In the genomic region with DNA sequence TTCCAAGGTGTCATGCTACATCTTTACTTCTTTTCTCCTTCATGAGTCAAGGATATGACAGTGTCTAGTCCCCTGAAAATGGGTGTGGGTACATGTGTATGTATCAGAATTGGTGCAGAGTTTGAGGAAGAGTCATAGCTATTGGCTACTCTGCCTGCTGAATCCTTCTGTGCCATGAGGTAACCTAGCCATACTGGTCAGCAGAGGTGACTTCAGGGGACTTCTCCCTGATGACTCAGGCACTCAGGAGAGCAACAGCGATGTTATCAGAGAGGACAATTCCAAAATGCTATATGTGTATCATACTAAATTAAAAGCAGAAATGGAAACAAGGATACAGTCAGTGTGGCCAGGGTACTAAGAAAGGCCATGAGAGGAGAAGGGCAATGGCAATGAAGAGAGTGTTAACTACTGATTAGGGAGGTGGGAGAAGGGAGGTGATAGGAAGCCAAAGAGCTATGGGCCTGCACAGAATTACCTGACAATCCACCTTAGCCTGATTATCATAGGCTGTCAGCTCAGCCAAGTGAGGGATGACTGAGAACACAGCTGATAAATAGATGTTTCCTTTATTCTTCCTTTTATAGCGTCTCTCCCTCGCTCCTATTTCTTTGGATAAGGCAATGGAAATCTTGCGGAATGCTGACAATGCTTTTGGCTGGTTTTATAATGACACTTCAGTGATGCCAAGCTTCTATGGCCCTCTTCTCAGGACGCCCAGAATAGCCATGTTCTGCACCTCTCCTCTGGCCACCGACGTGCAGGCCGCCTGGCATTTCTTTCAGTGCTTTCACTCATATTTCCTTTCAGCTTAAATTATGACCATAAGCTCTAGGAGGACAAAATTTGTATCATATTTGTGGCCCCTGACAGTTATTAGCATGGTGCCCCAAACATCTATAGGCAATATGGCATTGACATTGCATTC, we compare ENCODE assay signal across 23 cellular contexts.
"Had no signal": no experiment of that assay in that cellular context is flagged by ENCODE, and none has a peak within 500 bp of the region (broad histone marks: within the 10 kb centered on the region; RNA-seq: fewer than 3 reads in every experiment).

No MANE protein-coding gene starts in this region.

- H3K27ac Mint-ChIP-seq: naive thymus-derived CD8-positive, alpha-beta T cell; stimulated activated naive CD8-positive, alpha-beta T cell treated with anti-CD3 and anti-CD28 coated beads, Interleukin-15, amount 100 ng/mL, for 72 hours had no signal

- DNase-seq: dorsolateral prefrontal cortex; effector CD4-positive, alpha-beta T cell; kidney; left lung; lower lobe of right lung; naive thymus-derived CD8-positive, alpha-beta T cell; occipital lobe; ovary; posterior cingulate gyrus; psoas muscle; stimulated activated CD4-positive, alpha-beta T cell treated with anti-CD3 and anti-CD28 coated beads, Interleukin-12 subunit alpha, Interleukin-12 subunit beta, amount 100 ng/mL, for 4 hours; stimulated activated CD4-positive, alpha-beta T cell treated with anti-CD3 and anti-CD28 coated beads, Interleukin-1b, Interleukin-23, amount 100 ng/mL, for 48 hours; stimulated activated CD4-positive, alpha-beta T cell treated with anti-CD3 and anti-CD28 coated beads, Interleukin-4, amount 100 ng/mL, for 1 hour; stimulated activated CD8-positive, alpha-beta memory T cell treated with anti-CD3 and anti-CD28 coated beads, Interleukin-4, amount 100 ng/mL, for 48 hours; stimulated activated naive CD4-positive, alpha-beta T cell; stimulated activated naive CD8-positive, alpha-beta T cell treated with anti-CD3 and anti-CD28 coated beads, Interleukin-15, amount 100 ng/mL, for 72 hours; transverse colon; upper lobe of right lung; uterus had no signal

- H2AFZ ChIP-seq: hepatocyte had no signal

- H3K4me1 ChIP-seq: left lung, lower lobe of right lung, psoas muscle, suprapubic skin, transverse colon, upper lobe of right lung, uterus had no signal

- H3K4me1 Mint-ChIP-seq: naive thymus-derived CD8-positive, alpha-beta T cell; stimulated activated naive CD8-positive, alpha-beta T cell treated with anti-CD3 and anti-CD28 coated beads, Interleukin-15, amount 100 ng/mL, for 72 hours had no signal

- H3K27me3 Mint-ChIP-seq: stimulated activated naive CD8-positive, alpha-beta T cell treated with anti-CD3 and anti-CD28 coated beads, Interleukin-15, amount 100 ng/mL, for 72 hours had no signal

- H3K4me3 ChIP-seq: dorsolateral prefrontal cortex, hepatocyte, left lung, lower lobe of right lung, ovary, psoas muscle, smooth muscle cell, suprapubic skin, transverse colon, upper lobe of right lung, uterus had no signal

- H3K9me3 Mint-ChIP-seq: stimulated activated naive CD8-positive, alpha-beta T cell treated with anti-CD3 and anti-CD28 coated beads, Interleukin-15, amount 100 ng/mL, for 72 hours had no signal

- H3K79me2 ChIP-seq: hepatocyte had no signal

- H3K4me3 Mint-ChIP-seq: naive thymus-derived CD8-positive, alpha-beta T cell; stimulated activated naive CD8-positive, alpha-beta T cell treated with anti-CD3 and anti-CD28 coated beads, Interleukin-15, amount 100 ng/mL, for 72 hours had no signal

- H3K27ac ChIP-seq: dorsolateral prefrontal cortex, hepatocyte, left lung, lower lobe of right lung, ovary, psoas muscle, suprapubic skin, transverse colon, upper lobe of right lung, uterus had no signal

- H3K27me3 ChIP-seq: hepatocyte, left lung, ovary, suprapubic skin, transverse colon, upper lobe of right lung, uterus had no signal

- H3K9me3 ChIP-seq: left lung, lower lobe of right lung, ovary, psoas muscle, suprapubic skin, transverse colon, upper lobe of right lung, uterus had no signal

- H3K4me2 ChIP-seq: hepatocyte, smooth muscle cell had no signal

- H3K36me3 Mint-ChIP-seq: naive thymus-derived CD8-positive, alpha-beta T cell had no signal

- H3K36me3 ChIP-seq: left lung, lower lobe of right lung, ovary, suprapubic skin, transverse colon, upper lobe of right lung, uterus had no signal

- ATAC-seq: left lung; lower lobe of right lung; naive thymus-derived CD8-positive, alpha-beta T cell; psoas muscle; sciatic nerve; stimulated activated naive CD8-positive, alpha-beta T cell treated with anti-CD3 and anti-CD28 coated beads, Interleukin-15, amount 100 ng/mL, for 72 hours; upper lobe of right lung had no signal
